Comparison of ENCODE assay signal across 22 cellular contexts in genomic region chr16:84941916-84942315, GRCh38.
DNase-seq lines count a peak whose midpoint lies in the region; ATAC-seq, FAIRE-seq and TF ChIP-seq lines count a peak whose summit lies in the region.
"Had no signal": no experiment of that assay in that cellular context is flagged by ENCODE, and none has a peak within 500 bp of the region (broad histone marks: within the 10 kb centered on the region; RNA-seq: fewer than 3 reads in every experiment).

No MANE protein-coding gene starts in this region.

- H3K27me3 ChIP-seq in HCT116 (ENCODE audit: insufficient read depth, low read length) (no peaks in the 10 kb centered on the region), astrocyte (ENCODE audit: insufficient read depth, low read length) (no peaks in the 10 kb centered on the region)
- H3K27me3 ChIP-seq: gastrocnemius medialis, MG63, upper lobe of right lung had no signal

- H3K79me2 ChIP-seq in HCT116 (ENCODE audit: insufficient read depth, low read length): no peaks in the 10 kb centered on the region
- no peaks in the 10 kb centered on the region for H3K79me2 ChIP-seq in astrocyte (ENCODE audit: insufficient read depth, low read length)

- H2AFZ ChIP-seq in HCT116 (ENCODE audit: low read depth, low read length, poor library complexity, severe bottlenecking): no peak overlapping the region
- peak overlapping the region; percentile 11 for H2AFZ ChIP-seq in astrocyte (ENCODE audit: low read depth, low read length)

- H3K4me2 ChIP-seq in HCT116 (ENCODE audit: low read length) (peak overlapping the region; percentile 7; the same call in 1 of the 2 replicates), astrocyte (ENCODE audit: low read length) (peak overlapping the region; percentile 34)

- H3K4me3 ChIP-seq in AG10803 (ENCODE audit: low read length) (no peak overlapping the region), HCT116 (replicated peaks in 1 of 2; ENCODE audit: low read depth in 1 of 2, low read length in 2 of 2) (no peak overlapping the region), astrocyte (ENCODE audit: insufficient read depth, low read depth, low read length) (no peak overlapping the region), lower leg skin (ENCODE audit: low read depth, poor library complexity, severe bottlenecking) (no peak overlapping the region)
- H3K4me3 ChIP-seq: gastrocnemius medialis, MG63, prostate gland, upper lobe of right lung had no signal

- CTCF ChIA-PET in HCT116 (lab: Charles Lee): interaction anchor here (6.4 kb wide), 1 partner anchor 10 kb away, joined by 30 read pairs; no protein-coding TSS in a partner anchor

- no peak for TF ChIP-seq RAD21 in HCT116 (IDR thresholded peaks at IDR 0.05; ENCODE audit: low read depth)

- no peak overlapping the region for H3K27ac ChIP-seq in HCT116 (ENCODE audit: low read depth, low read length)
- no peak overlapping the region for H3K27ac ChIP-seq in astrocyte (ENCODE audit: low read depth, low read length)
- H3K27ac ChIP-seq: gastrocnemius medialis, upper lobe of right lung had no signal

- TF ChIP-seq CTCF in AG10803 (conservative IDR thresholded peaks at IDR 0.05; ENCODE audit: low read length) (no peak), HCT116 (IDR thresholded peaks at IDR 0.05 in 2 of 3, conservative IDR thresholded peaks at IDR 0.05 in 1 of 3; ENCODE audit: borderline replicate concordance in 1 of 3, insufficient read depth in 1 of 3, low read depth in 2 of 3, low read length in 2 of 3) (no peak), astrocyte (IDR thresholded peaks at IDR 0.05; ENCODE audit: insufficient read depth, low read depth, low read length) (no peak), lower leg skin (IDR thresholded peaks at IDR 0.05) (no peak)

- DNase-seq in AG10803 (ENCODE audit: low read depth): peak; percentile 84
- no peak for DNase-seq in HCT116 (ENCODE audit: low read depth, low spot score)
- peak; percentile 80 for DNase-seq in astrocyte (ENCODE audit: low read depth)
- peak; percentile 73 to 91 for DNase-seq in lower leg skin (ENCODE audit: low spot score in 2 of 2)
- DNase-seq in NCI-H1930 (lab: John Stamatoyannopoulos, UW): no peak
- no peak for DNase-seq in DMS 273 (lab: John Stamatoyannopoulos, UW; ENCODE audit: unreplicated experiment)
- DNase-seq in retina: no peak
- no peak for DNase-seq in cardiac septum (ENCODE audit: low spot score)
- DNase-seq: activated naive CD8-positive, alpha-beta T cell treated with anti-CD3 and anti-CD28 coated beads, Interleukin-2, amount 10 ng/mL, durations not matched to agents 7 days and 5 days; activated T-cell treated with anti-CD3 and anti-CD28 coated beads, Interleukin-2, amount 50 U/mL, for 1 hour; gastrocnemius medialis; GOT3; MG63; naive B cell; NCI-H2029; NCI-H69; PC-3; stimulated activated naive CD8-positive, alpha-beta T cell treated with anti-CD3 and anti-CD28 coated beads, Interleukin-15, Interleukin-2, amounts not matched to agents 100 U/mL and 50 U/mL, for 24 hours had no signal

- ATAC-seq in HCT116: peak; percentile 46
- ATAC-seq: gastrocnemius medialis; PC-3; stimulated activated naive CD8-positive, alpha-beta T cell treated with anti-CD3 and anti-CD28 coated beads, Interleukin-15, Interleukin-2, amounts not matched to agents 100 U/mL and 50 U/mL, for 24 hours had no signal

- no peak overlapping the region for H3K27ac Mint-ChIP-seq in astrocyte (ENCODE audit: unreplicated experiment)
- H3K27ac Mint-ChIP-seq: activated naive CD8-positive, alpha-beta T cell treated with anti-CD3 and anti-CD28 coated beads, Interleukin-2, amount 10 ng/mL, durations not matched to agents 7 days and 5 days; naive B cell had no signal

- peaks cover 14% of the 10 kb centered on the region for H3K9me3 Mint-ChIP-seq in astrocyte (ENCODE audit: unreplicated experiment)
- H3K9me3 Mint-ChIP-seq: activated naive CD8-positive, alpha-beta T cell treated with anti-CD3 and anti-CD28 coated beads, Interleukin-2, amount 10 ng/mL, durations not matched to agents 7 days and 5 days had no signal

- H3K36me3 ChIP-seq in HCT116 (ENCODE audit: control insufficient read depth in 1 of 2, insufficient read depth in 2 of 2, low read length in 2 of 2) (no peaks in the 10 kb centered on the region), astrocyte (ENCODE audit: insufficient read depth, low read length) (no peaks in the 10 kb centered on the region)
- H3K36me3 ChIP-seq: gastrocnemius medialis, MG63, prostate gland, upper lobe of right lung had no signal

- no peaks in the 10 kb centered on the region for H3K9me2 ChIP-seq in HCT116 (ENCODE audit: insufficient read depth)

- WGBS in lower leg skin, 2 donors: 64 to 79% methylated on average over 10 of the region's 10 CpGs

- H3K4me1 Mint-ChIP-seq in astrocyte (ENCODE audit: low read depth, unreplicated experiment): peaks cover 3% of the 10 kb centered on the region
- H3K4me1 Mint-ChIP-seq: activated naive CD8-positive, alpha-beta T cell treated with anti-CD3 and anti-CD28 coated beads, Interleukin-2, amount 10 ng/mL, durations not matched to agents 7 days and 5 days had no signal

- H4K20me1 ChIP-seq in HCT116 (ENCODE audit: insufficient read depth) (no peaks in the 10 kb centered on the region), astrocyte (ENCODE audit: insufficient read depth, low read length) (no peaks in the 10 kb centered on the region)

- peak; percentile 26 for FAIRE-seq in astrocyte (lab: Jason Lieb, UNC)
- FAIRE-seq: endometrium, G401.6 had no signal

- no TSS peak for BruUV-seq in HCT116 (replicated peaks; lab: Mats Ljungman, UMichigan)

- RAD21 ChIA-PET in HCT116 (lab: Charles Lee; ENCODE audit: low non-redundant PET in 1 of 2, low total read pairs in 2 of 2, uncharacterized antibody in 2 of 2, unreplicated experiment in 2 of 2): no interaction called here

- peaks cover 0 to 11% of the 10 kb centered on the region in 2 experiments; a peak in 2 of 4 replicates for H3K4me1 ChIP-seq in HCT116 (ENCODE audit: control insufficient read depth in 1 of 2, insufficient read depth in 2 of 2, low read length in 2 of 2)
- H3K4me1 ChIP-seq in astrocyte (ENCODE audit: insufficient read depth, low read length): peaks cover 9% of the 10 kb centered on the region
- H3K4me1 ChIP-seq: prostate gland, upper lobe of right lung had no signal

- POLR2A ChIA-PET in HCT116 (lab: Charles Lee): no interaction called here

- H3K4me3 Mint-ChIP-seq in astrocyte (ENCODE audit: unreplicated experiment): no peak overlapping the region
- H3K4me3 Mint-ChIP-seq: activated naive CD8-positive, alpha-beta T cell treated with anti-CD3 and anti-CD28 coated beads, Interleukin-2, amount 10 ng/mL, durations not matched to agents 7 days and 5 days; naive B cell had no signal

- TF ChIP-seq POLR2A in HCT116 (IDR thresholded peaks at IDR 0.05; ENCODE audit: borderline replicate concordance, extremely low read depth, insufficient read depth, insufficient read length): no peak
- no peak for TF ChIP-seq POLR2A in lower leg skin (IDR thresholded peaks at IDR 0.05)

- intact Hi-C loops in HCT116 (cut with micrococcal nuclease) (no loop called here), lower leg skin (cut with DNase I; ENCODE audit: low total_unique reads) (no loop called here), cardiac septum (cut with DNase I) (no loop called here)

- H3K9ac ChIP-seq in HCT116 (ENCODE audit: low read length) (no peak overlapping the region), astrocyte (ENCODE audit: low read length) (no peak overlapping the region)

- H3K9me3 ChIP-seq in HCT116 (ENCODE audit: control insufficient read depth in 1 of 2, insufficient read depth in 1 of 2, low read depth in 1 of 2, low read length in 2 of 2) (no peaks in the 10 kb centered on the region), astrocyte (ENCODE audit: insufficient read depth, low read depth, low read length) (no peaks in the 10 kb centered on the region)
- H3K9me3 ChIP-seq: gastrocnemius medialis, MG63, prostate gland, upper lobe of right lung had no signal

- peaks cover 4% of the 10 kb centered on the region for H3K36me3 Mint-ChIP-seq in astrocyte (ENCODE audit: low read depth, unreplicated experiment)
- H3K36me3 Mint-ChIP-seq: activated naive CD8-positive, alpha-beta T cell treated with anti-CD3 and anti-CD28 coated beads, Interleukin-2, amount 10 ng/mL, durations not matched to agents 7 days and 5 days; naive B cell had no signal

- H3K27me3 Mint-ChIP-seq in astrocyte (ENCODE audit: low read depth, unreplicated experiment): peaks cover 21% of the 10 kb centered on the region

TF ChIP-seq in HCT116, 20 proteins besides CTCF, POLR2A, EP300 and RAD21:
- TF ChIP-seq SIN3A (IDR thresholded peaks at IDR 0.05; ENCODE audit: low read depth) (no peak), ZBTB33 (IDR thresholded peaks at IDR 0.05; ENCODE audit: extremely low read depth, insufficient replicate concordance, low read length) (no peak), SP1 (IDR thresholded peaks at IDR 0.05; ENCODE audit: low read depth) (no peak), FOSL1 (IDR thresholded peaks at IDR 0.05; ENCODE audit: low read depth) (no peak)
- TF ChIP-seq, protein P1, sequence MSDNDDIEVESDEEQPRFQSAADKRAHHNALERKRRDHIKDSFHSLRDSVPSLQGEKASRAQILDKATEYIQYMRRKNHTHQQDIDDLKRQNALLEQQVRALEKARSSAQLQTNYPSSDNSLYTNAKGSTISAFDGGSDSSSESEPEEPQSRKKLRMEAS (IDR thresholded peaks at IDR 0.05): no peak

Comparison
In these comparisons a context has a peak if more than half of its experiments do, and no peak if none do; other contexts are left out.
1. DNase-seq: peak in AG10803 (single experiment), astrocyte (single experiment) and lower leg skin (2 of 2); none in HCT116 (single experiment), NCI-H1930 (0 of 2), DMS 273 (single experiment), retina (single experiment) and cardiac septum (single experiment).